Comparison of ENCODE assay signal across 21 cellular contexts in genomic region chr16:57113664-57114063, GRCh38. TPM values are rescaled to one million over a fixed set of nuclear protein-coding genes. Genes with fewer than 3 reads are reported as not detected.
A peak's percentile ranks its signal among the peaks of the same experiment; 100 is the strongest.
DNase-seq lines count a peak whose midpoint lies in the region; ATAC-seq and TF ChIP-seq lines count a peak whose summit lies in the region.
"Had no signal": no experiment of that assay in that cellular context is flagged by ENCODE, and none has a peak within 500 bp of the region (broad histone marks: within the 10 kb centered on the region; RNA-seq: fewer than 3 reads in every experiment).

No MANE protein-coding gene starts in this region.

- DNase-seq in Right ventricle myocardium inferior (ENCODE audit: missing footprints) (peak; percentile 22), left cardiac atrium (no peak), DMS 273 (lab: John Stamatoyannopoulos, UW; ENCODE audit: unreplicated experiment) (no peak)
- DNase-seq: CD8-positive, alpha-beta memory T cell; DMS79 treated with DMSO at 0.1 percent for 48 hours; GF-D8; KG1; NCI-H2081; NCI-H226; NCI-H510A; SIG-M5; SW 1271 had no signal

- no peaks in the 10 kb centered on the region for H3K9me3 ChIP-seq in neutrophil
- H3K9me3 ChIP-seq: MG63 had no signal

- TF ChIP-seq CTCF in neutrophil (IDR thresholded peaks at IDR 0.05) = no peak

- H3K27ac ChIP-seq in cingulate gyrus (ENCODE audit: low read depth, low read length) (peak overlapping the region; percentile 97), neutrophil (peak overlapping the region; percentile 81), temporal lobe (ENCODE audit: low read depth, low read length) (peak overlapping the region; percentile 99)
- H3K27ac ChIP-seq: 22Rv1, RWPE1, SK-N-MC had no signal

- H3K4me3 ChIP-seq in neutrophil (ENCODE audit: low read depth in 1 of 2, low read length in 1 of 2) = no peak overlapping the region
- H3K4me3 ChIP-seq: MG63, SK-N-MC had no signal

- peaks cover 51% of the 10 kb centered on the region for H3K36me3 ChIP-seq in neutrophil

- H3K4me1 ChIP-seq in neutrophil (ENCODE audit: control insufficient read depth in 1 of 2, insufficient read depth in 1 of 2, low read depth in 1 of 2, low read length in 1 of 2) = peaks cover 51 to 56% of the 10 kb centered on the region in 2 experiments

- intact Hi-C loops in Right ventricle myocardium inferior (cut with DNase I) = no loop called here
- intact Hi-C loops in left cardiac atrium (cut with DNase I) = no loop called here

- no peak for ATAC-seq in Right ventricle myocardium inferior
- no peak for ATAC-seq in left cardiac atrium
- no peak for ATAC-seq in GM19023 (IDR thresholded peaks at IDR 0.05; ENCODE audit: unreplicated experiment)
- ATAC-seq in GM18511 (IDR thresholded peaks at IDR 0.05; ENCODE audit: unreplicated experiment) = no peak

- H3K27me3 ChIP-seq in neutrophil = no peaks in the 10 kb centered on the region
- H3K27me3 ChIP-seq: MG63 had no signal

RNA-seq across cellular contexts. Expression of gene CPNE2, which starts 21.3 kb away (rescaled TPM):
- total RNA-seq in Right ventricle myocardium inferior (14.6 TPM), left cardiac atrium (10 to 100 TPM; 16.1 to 17.6 TPM), temporal lobe (42.5 TPM)
